ENCODE assay signal across 31 cellular contexts in genomic region chr3:185150561-185150960, GRCh38. TPM values are rescaled to one million over a fixed set of nuclear protein-coding genes. Genes with fewer than 3 reads are reported as not detected.
DNase-seq lines count a peak whose midpoint lies in the region; ATAC-seq and TF ChIP-seq lines count a peak whose summit lies in the region.
"Had no signal": no experiment of that assay in that cellular context is flagged by ENCODE, and none has a peak within 500 bp of the region (broad histone marks: within the 10 kb centered on the region; RNA-seq: fewer than 3 reads in every experiment).

No MANE protein-coding gene starts in this region.

- no peak for TF ChIP-seq POLR2A in esophagus muscularis mucosa (IDR thresholded peaks at IDR 0.05; ENCODE audit: low read depth)

- no peak for TF ChIP-seq EP300 in esophagus muscularis mucosa (IDR thresholded peaks at IDR 0.05)

- peaks cover 3% of the 10 kb centered on the region in 2 donors for H3K4me1 ChIP-seq in ascending aorta
- peaks cover 6 to 64% (median 52%) of the 10 kb centered on the region in 4 donors for H3K4me1 ChIP-seq in esophagus muscularis mucosa
- H3K4me1 ChIP-seq: colonic mucosa, gastrocnemius medialis had no signal

- H3K9me3 ChIP-seq in ascending aorta (no peaks in the 10 kb centered on the region), esophagus muscularis mucosa (no peaks in the 10 kb centered on the region)
- H3K9me3 ChIP-seq: colonic mucosa, gastrocnemius medialis, MG63, neutrophil, thyroid gland had no signal

- peak overlapping the region; percentile 92 for H3K4me3 Mint-ChIP-seq in neural crest cell
- peak overlapping the region; percentile 72 for H3K4me3 Mint-ChIP-seq in type B pancreatic cell
- H3K4me3 Mint-ChIP-seq: activated naive CD8-positive, alpha-beta T cell; HFFc6; stimulated activated effector memory CD8-positive, alpha-beta T cell treated with anti-CD3 and anti-CD28 coated beads, Interleukin-12 subunit alpha, Interleukin-12 subunit beta, amount 100 ng/mL, for 72 hours had no signal

- no peaks in the 10 kb centered on the region for H3K9me3 Mint-ChIP-seq in neural crest cell
- no peaks in the 10 kb centered on the region for H3K9me3 Mint-ChIP-seq in type B pancreatic cell
- H3K9me3 Mint-ChIP-seq: activated T-helper 2 cell treated with anti-CD3 and anti-CD28 coated beads, Interferon-gamma antibody, Interleukin-2, Interleukin-4, amounts not matched to agents 10 μg/mL and 5 μg/mL and 100 μg/mL, durations not matched to agents 14 hours and 24 hours and 36 hours; CD4-positive, alpha-beta T cell; GM23338; HFFc6; stimulated activated effector memory CD8-positive, alpha-beta T cell treated with anti-CD3 and anti-CD28 coated beads, Interleukin-12 subunit alpha, Interleukin-12 subunit beta, amount 100 ng/mL, for 72 hours had no signal

- peaks cover 20% of the 10 kb centered on the region for H3K4me1 Mint-ChIP-seq in neural crest cell
- peaks cover 6% of the 10 kb centered on the region for H3K4me1 Mint-ChIP-seq in type B pancreatic cell (ENCODE audit: unreplicated experiment)
- H3K4me1 Mint-ChIP-seq: stimulated activated effector memory CD8-positive, alpha-beta T cell treated with anti-CD3 and anti-CD28 coated beads, Interleukin-12 subunit alpha, Interleukin-12 subunit beta, amount 100 ng/mL, for 72 hours had no signal

- H3K27me3 ChIP-seq in ascending aorta (no peaks in the 10 kb centered on the region), esophagus muscularis mucosa (peaks cover 0 to 4% (median 0%) of the 10 kb centered on the region in 4 donors)
- H3K27me3 ChIP-seq: colonic mucosa, thyroid gland had no signal

- H3K4me3 ChIP-seq in ascending aorta (peak overlapping the region; percentile 30 to 92), esophagus muscularis mucosa (peak overlapping the region; percentile 83 to 95 (median 90))
- H3K4me3 ChIP-seq: colonic mucosa, gastrocnemius medialis, GM23338, MG63, thyroid gland had no signal

- no peaks in the 10 kb centered on the region for H3K36me3 Mint-ChIP-seq in neural crest cell (ENCODE audit: low read depth)
- H3K36me3 Mint-ChIP-seq in type B pancreatic cell: no peaks in the 10 kb centered on the region
- H3K36me3 Mint-ChIP-seq: activated naive CD8-positive, alpha-beta T cell; stimulated activated effector memory CD8-positive, alpha-beta T cell treated with anti-CD3 and anti-CD28 coated beads, Interleukin-12 subunit alpha, Interleukin-12 subunit beta, amount 100 ng/mL, for 72 hours; WTC11 had no signal

- ATAC-seq in HG03439 (IDR thresholded peaks at IDR 0.05; ENCODE audit: unreplicated experiment) (no peak), HG03378 (IDR thresholded peaks at IDR 0.05; ENCODE audit: unreplicated experiment) (no peak), HG03520 (IDR thresholded peaks at IDR 0.05; ENCODE audit: unreplicated experiment) (no peak)
- ATAC-seq: esophagus mucosa; gastrocnemius medialis; GM23338; left ventricle myocardium superior; stimulated activated effector memory CD8-positive, alpha-beta T cell treated with anti-CD3 and anti-CD28 coated beads, Interleukin-12 subunit alpha, Interleukin-12 subunit beta, amount 100 ng/mL, for 72 hours; WTC11 had no signal

- H3K36me3 ChIP-seq in ascending aorta: no peaks in the 10 kb centered on the region
- no peaks in the 10 kb centered on the region for H3K36me3 ChIP-seq in esophagus muscularis mucosa
- H3K36me3 ChIP-seq: colonic mucosa, gastrocnemius medialis, MG63, neutrophil, thyroid gland had no signal

- no peak overlapping the region for H3K27ac Mint-ChIP-seq in neural crest cell (ENCODE audit: unreplicated experiment)
- no peak overlapping the region for H3K27ac Mint-ChIP-seq in type B pancreatic cell
- H3K27ac Mint-ChIP-seq: activated naive CD8-positive, alpha-beta T cell; activated T-helper 2 cell treated with anti-CD3 and anti-CD28 coated beads, Interferon-gamma antibody, Interleukin-2, Interleukin-4, amounts not matched to agents 10 μg/mL and 5 μg/mL and 100 μg/mL, durations not matched to agents 14 hours and 24 hours and 36 hours; CD4-positive, alpha-beta T cell; GM23338; HFFc6; stimulated activated effector memory CD8-positive, alpha-beta T cell treated with anti-CD3 and anti-CD28 coated beads, Interleukin-12 subunit alpha, Interleukin-12 subunit beta, amount 100 ng/mL, for 72 hours; WTC11 had no signal

- TF ChIP-seq CTCF in ascending aorta (IDR thresholded peaks at IDR 0.05) (no peak), esophagus muscularis mucosa (IDR thresholded peaks at IDR 0.05) (no peak), neural crest cell (conservative IDR thresholded peaks at IDR 0.05) (no peak), type B pancreatic cell (conservative IDR thresholded peaks at IDR 0.05) (no peak)

- DNase-seq in ascending aorta (ENCODE audit: low spot score in 2 of 2): no peak
- DNase-seq in esophagus muscularis mucosa (ENCODE audit: extremely low spot score): no peak
- no peak for DNase-seq in neural crest cell (ENCODE audit: low read depth, low spot score)
- DNase-seq in type B pancreatic cell (ENCODE audit: extremely low spot score, unreplicated experiment): no peak
- DNase-seq: activated CD8-positive, alpha-beta memory T cell treated with anti-CD3 and anti-CD28 coated beads, Interleukin-2, amount 50 U/mL, for 4 hours; CD4-positive, alpha-beta T cell; colonic mucosa; gastrocnemius medialis; GDM1; HFFc6; KBM-7; left ventricle myocardium superior; MG63; NCI-H2029 treated with DMSO at 0.1 percent for 48 hours; NCI-H2227 treated with DMSO at 0.1 percent for 48 hours; NCI-H748 treated with DMSO at 0.1 percent for 48 hours; stimulated activated CD4-positive, alpha-beta T cell treated with anti-CD3 and anti-CD28 coated beads, Interleukin-2, amount 100 ng/mL, for 48 hours; T1000; thyroid gland had no signal

- H3K27me3 Mint-ChIP-seq in neural crest cell (ENCODE audit: low read depth) (peaks cover 5% of the 10 kb centered on the region), type B pancreatic cell (peaks cover 32% of the 10 kb centered on the region)

- 42% methylated on average over 1 of the region's 1 CpG for WGBS in esophagus muscularis mucosa

- intact Hi-C loops in ascending aorta (cut with DNase I) (loop anchor here (5.0 kb wide), 2 partner anchors 68 to 132 kb away; no protein-coding TSS in a partner anchor), esophagus muscularis mucosa (cut with DNase I) (loop anchor here (5.0 kb wide), 1 partner anchor 63 kb away; no protein-coding TSS in a partner anchor)

- peak overlapping the region; percentile 54 to 88 for H3K27ac ChIP-seq in ascending aorta
- peak overlapping the region; percentile 95 to 98 (median 96) for H3K27ac ChIP-seq in esophagus muscularis mucosa (replicated peaks in 1 of 4)
- H3K27ac ChIP-seq: colonic mucosa, gastrocnemius medialis, neutrophil, thyroid gland had no signal

RNA-seq across cellular contexts. Expression of gene C3orf70, which starts 2.3 kb away (rescaled TPM):
- total RNA-seq in ascending aorta (16.5 TPM), esophagus muscularis mucosa (10 to 100 TPM; 33.1 to 54.0 (median 38.9) TPM), neural crest cell (15.9 and 16.1 TPM in 2 replicates), type B pancreatic cell (ENCODE audit: low replicate concordance) (1.6 and 4.1 TPM in 2 replicates)
- total RNA-seq: CD4-positive, alpha-beta T cell; HT-29; OCI-LY7 had no signal
